Comparison of ENCODE assay signal across 17 cellular contexts in genomic region chr17:34917381-34917780, GRCh38. TPM values are rescaled to one million over a fixed set of nuclear protein-coding genes. Genes with fewer than 3 reads are reported as not detected.
DNase-seq lines count a peak whose midpoint lies in the region; TF ChIP-seq lines count a peak whose summit lies in the region.
"Had no signal": no experiment of that assay in that cellular context is flagged by ENCODE, and none has a peak within 500 bp of the region (broad histone marks: within the 10 kb centered on the region; RNA-seq: fewer than 3 reads in every experiment).

No MANE protein-coding gene starts in this region.

- TF ChIP-seq CTCF in prostate gland (IDR thresholded peaks at IDR 0.05), result no peak

- no peaks in the 10 kb centered on the region for H3K27me3 ChIP-seq in prostate gland (replicated peaks; ENCODE audit: insufficient read depth)
- H3K27me3 ChIP-seq: BLaER1 treated with 17β-estradiol and CSF1 and Interleukin-3, amounts not matched to agents 10 nM and 100 nM had no signal

- H3K36me3 ChIP-seq in prostate gland, result no peaks in the 10 kb centered on the region
- H3K36me3 ChIP-seq: BLaER1 treated with 17β-estradiol and CSF1 and Interleukin-3, amounts not matched to agents 10 nM and 100 nM had no signal

- peak overlapping the region; percentile 46 to 58 for H3K27ac ChIP-seq in prostate gland
- H3K27ac ChIP-seq: BLaER1 treated with 17β-estradiol and CSF1 and Interleukin-3, amounts not matched to agents 10 nM and 100 nM had no signal

- no peaks in the 10 kb centered on the region for H3K9me3 ChIP-seq in prostate gland
- H3K9me3 ChIP-seq: BLaER1 treated with 17β-estradiol and CSF1 and Interleukin-3, amounts not matched to agents 10 nM and 100 nM had no signal

- no peak overlapping the region for H3K4me3 ChIP-seq in prostate gland
- H3K4me3 ChIP-seq: BLaER1 treated with 17β-estradiol and CSF1 and Interleukin-3, amounts not matched to agents 10 nM and 100 nM had no signal

- 70% methylated on average over 1 of the region's 1 CpG for whole genome bisulfite sequencing in prostate gland

- no peaks in the 10 kb centered on the region for H3K4me1 ChIP-seq in prostate gland (replicated peaks)

- TF ChIP-seq POLR2A in prostate gland (IDR thresholded peaks at IDR 0.05), result no peak

- in situ Hi-C loops in G401 (cut with HindIII; ENCODE audit: low sequenced_read_pairs), result no loop called here

- DNase-seq in SIG-M5 treated with dmso at 0.1 percent for 504 hours (lab: John Stamatoyannopoulos, UW; ENCODE audit: unreplicated experiment), result peak; percentile 20
- DNase-seq in SIG-M5 (lab: John Stamatoyannopoulos, UW), result no peak
- DNase-seq in G401 (ENCODE audit: low spot score), result peak; percentile 91
- peak; percentile 89 for DNase-seq in cerebellar cortex (ENCODE audit: low spot score)
- DNase-seq in prostate gland (ENCODE audit: low spot score), result peak; percentile 41
- DNase-seq in islet precursor cell, result no peak
- DNase-seq in NCI-H1092 treated with DMSO at 0.1 percent for 48 hours (lab: John Stamatoyannopoulos, UW), result no peak
- DNase-seq: 8988T; CD4-positive, CD25-positive, alpha-beta regulatory T cell; CD8-positive, alpha-beta memory T cell; COR-L47; DMS 273 treated with DMSO at 0.1 percent for 48 hours; DMS53; DND-41; EL; H9 had no signal

- intact Hi-C loops in prostate gland (cut with DNase I), result no loop called here

RNA-seq across cellular contexts. Expression of gene CCT6B, which starts 43.9 kb away (rescaled TPM):
- total RNA-seq in G401 (2014; rRNA removed; shearing (Covaris generic)), result 0.12 and 0.14 TPM in 2 replicates
- 10 to 100 TPM in 1 of 2 donors, 1 to 10 TPM in 1; 7.1 to 11.9 TPM for total RNA-seq in prostate gland

RNA-seq across cellular contexts. Expression of gene ZNF830, which starts 44.0 kb away (rescaled TPM):
- 16.9 and 22.3 TPM in 2 replicates for total RNA-seq in G401 (2014; rRNA removed; shearing (Covaris generic))
- total RNA-seq in prostate gland, result 10 to 100 TPM; 15.0 to 21.0 TPM

Comparison
In these comparisons a context has a peak if more than half of its experiments do, and no peak if none do; other contexts are left out.
1. DNase-seq: peak in SIG-M5 treated with dmso at 0.1 percent for 504 hours (single experiment), G401 (single experiment), cerebellar cortex (single experiment) and prostate gland (single experiment); none in SIG-M5 (single experiment), islet precursor cell (single experiment) and NCI-H1092 treated with DMSO at 0.1 percent for 48 hours (single experiment).